Comparison of ENCODE assay signal across 9 cellular contexts in genomic region chr1:30627206-30627605, GRCh38.
"Had no signal": no experiment of that assay in that cellular context is flagged by ENCODE, and none has a peak within 500 bp of the region (broad histone marks: within the 10 kb centered on the region; RNA-seq: fewer than 3 reads in every experiment).

No MANE protein-coding gene starts in this region.

- DNase-seq: H9, HCEC 1CT, IMR-90, KBM-7 had no signal

- ATAC-seq: GM23338 had no signal

- H3K27ac ChIP-seq: KMS-11 had no signal

- H3K4me3 ChIP-seq: GM23338 had no signal

- FAIRE-seq: H1, H54, HTR-8/SVneo had no signal

- H3K4me2 ChIP-seq: GM23338, KMS-11 had no signal

- H3K9ac ChIP-seq: KMS-11 had no signal

- H2AFZ ChIP-seq: GM23338 had no signal
